In the genomic region with DNA sequence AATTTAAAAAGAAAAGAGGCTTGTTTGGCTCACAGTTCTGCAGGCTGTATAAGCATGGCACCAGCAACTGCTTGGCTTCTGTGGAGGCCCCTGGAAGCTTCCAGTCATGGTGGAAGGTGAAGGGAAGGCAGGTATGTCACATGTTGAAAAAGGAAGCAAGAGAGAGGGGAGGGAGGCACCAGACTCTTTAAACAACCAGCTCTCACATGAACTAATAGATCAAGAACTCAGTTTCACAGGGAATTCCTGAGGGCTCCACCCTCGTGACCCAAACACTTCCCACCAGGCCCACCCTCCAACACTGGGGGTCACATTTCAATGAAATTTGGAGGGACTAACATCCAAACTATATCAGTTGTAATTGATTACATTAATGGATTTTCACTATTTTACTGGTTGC, we compare ENCODE assay signal across 16 cellular contexts.
"Had no signal": no experiment of that assay in that cellular context is flagged by ENCODE, and none has a peak within 500 bp of the region (broad histone marks: within the 10 kb centered on the region; RNA-seq: fewer than 3 reads in every experiment).

No MANE protein-coding gene starts in this region.

- H3K9me3 ChIP-seq: esophagus squamous epithelium, right lobe of liver, stomach, testis, upper lobe of left lung had no signal

- H3K27ac ChIP-seq: esophagus squamous epithelium, right lobe of liver, stomach, testis, upper lobe of left lung, VCaP had no signal

- H3K27me3 ChIP-seq: esophagus squamous epithelium, right lobe of liver, stomach, testis, upper lobe of left lung had no signal

- H3K36me3 ChIP-seq: esophagus squamous epithelium, right lobe of liver, stomach, upper lobe of left lung had no signal

- ATAC-seq: activated T-helper 17 cell treated with anti-CD3 and anti-CD28 coated beads, Interleukin-2, amount 50 U/mL, for 72 hours; right lobe of liver had no signal

- H3K4me3 Mint-ChIP-seq: activated T-helper 17 cell treated with anti-CD3 and anti-CD28 coated beads, Interleukin-2, amount 50 U/mL, for 72 hours; mesothelial cell of epicardium; neural crest cell had no signal

- H3K4me1 ChIP-seq: testis, upper lobe of left lung had no signal

- H3K27ac Mint-ChIP-seq: activated T-helper 17 cell treated with anti-CD3 and anti-CD28 coated beads, Interleukin-2, amount 50 U/mL, for 72 hours; mesothelial cell of epicardium had no signal

- DNase-seq: activated CD4-positive, alpha-beta T cell treated with anti-CD3 and anti-CD28 coated beads for 1 hour; activated CD4-positive, alpha-beta T cell treated with anti-CD3 and anti-CD28 coated beads, Interleukin-2, amount 50 U/mL, for 4 hours; activated naive CD4-positive, alpha-beta T cell treated with Interleukin-2 at 50 U/mL for 16 hours; aorta; esophagus squamous epithelium; glutamatergic neuron; right lobe of liver; stimulated activated CD4-positive, alpha-beta T cell treated with anti-CD3 and anti-CD28 coated beads, Interleukin-1b, Interleukin-23, amount 100 ng/mL, for 48 hours; stomach; T1000; testis; upper lobe of left lung had no signal

- H3K36me3 Mint-ChIP-seq: mesothelial cell of epicardium had no signal

- H3K4me1 Mint-ChIP-seq: activated T-helper 17 cell treated with anti-CD3 and anti-CD28 coated beads, Interleukin-2, amount 50 U/mL, for 72 hours had no signal

- H3K9me3 Mint-ChIP-seq: activated T-helper 17 cell treated with anti-CD3 and anti-CD28 coated beads, Interleukin-2, amount 50 U/mL, for 72 hours had no signal

- H3K4me3 ChIP-seq: esophagus squamous epithelium, right lobe of liver, stomach, testis, upper lobe of left lung had no signal
